Comparison of ENCODE assay signal across 21 cellular contexts in genomic region chr2:85790032-85790431, GRCh38. TPM values are rescaled to one million over a fixed set of nuclear protein-coding genes. Genes with fewer than 3 reads are reported as not detected.
DNase-seq lines count a peak whose midpoint lies in the region; ATAC-seq, FAIRE-seq and TF ChIP-seq lines count a peak whose summit lies in the region.
"Had no signal": no experiment of that assay in that cellular context is flagged by ENCODE, and none has a peak within 500 bp of the region (broad histone marks: within the 10 kb centered on the region; RNA-seq: fewer than 3 reads in every experiment).

No MANE protein-coding gene starts in this region.

- H3K27me3 Mint-ChIP-seq in progenitor cell of endocrine pancreas, result peaks cover 38% of the 10 kb centered on the region

- no peak for FAIRE-seq in kidney (lab: Jason Lieb, UNC)
- FAIRE-seq: A204.1, GM18507 had no signal

- POLR2A ChIA-PET in IMR-90 (lab: Charles Lee; ENCODE audit: unreplicated experiment), result no interaction called here

- H3K9ac ChIP-seq in BLaER1, result no peak overlapping the region
- H3K9ac ChIP-seq in IMR-90 (ENCODE audit: low read depth, low read length), result no peak overlapping the region
- H3K9ac ChIP-seq in kidney (ENCODE audit: low read length in 2 of 2), result no peak overlapping the region
- H3K9ac ChIP-seq: GM23248 had no signal

- H4K20me1 ChIP-seq in BLaER1, result no peaks in the 10 kb centered on the region
- H4K20me1 ChIP-seq in IMR-90 (ENCODE audit: insufficient read depth, low read length), result no peaks in the 10 kb centered on the region

- H2AK5ac ChIP-seq in IMR-90 (ENCODE audit: low read depth, low read length), result peak overlapping the region; percentile 15; the same call in 1 of the 2 replicates

- no peaks in the 10 kb centered on the region for H3K4me1 Mint-ChIP-seq in progenitor cell of endocrine pancreas (ENCODE audit: low read depth)

- CTCF ChIA-PET in IMR-90 (lab: Yijun Ruan, JAX), result interaction anchor here (0.8 kb wide), 1 partner anchor 18 kb away, joined by 3 read pairs; no protein-coding TSS in a partner anchor

- H4K8ac ChIP-seq in IMR-90 (ENCODE audit: low read depth in 2 of 2, low read length in 2 of 2), result no peak overlapping the region

- 0 out of 4 replicates have a peak, but pooled peaks cover 0 to 7% of the 10 kb centered on the region in 2 experiments for H3K79me1 ChIP-seq in IMR-90 (ENCODE audit: low read depth in 1 of 2, low read length in 2 of 2)

- H4K5ac ChIP-seq in IMR-90 (ENCODE audit: low read depth, low read length), result no peak overlapping the region

- H2BK20ac ChIP-seq in IMR-90 (ENCODE audit: low read depth, low read length), result no peak overlapping the region

- no peaks in the 10 kb centered on the region for H3K9me3 Mint-ChIP-seq in progenitor cell of endocrine pancreas (ENCODE audit: low read depth)
- H3K9me3 Mint-ChIP-seq: CD8-positive, alpha-beta T cell had no signal

- H3K4me2 ChIP-seq in BLaER1, result peak overlapping the region; percentile 22; the same call in 1 of the 2 replicates
- H3K4me2 ChIP-seq in IMR-90 (ENCODE audit: low read depth, low read length), result no peak overlapping the region

- no peak overlapping the region for H3K27ac ChIP-seq in BLaER1
- H3K27ac ChIP-seq in IMR-90 (ENCODE audit: insufficient read depth, low read length), result no peak overlapping the region
- no peak overlapping the region for H3K27ac ChIP-seq in kidney (ENCODE audit: low read depth in 2 of 2, low read length in 2 of 2)
- peak overlapping the region; percentile 79 to 93 for H3K27ac ChIP-seq in thoracic aorta
- H3K27ac ChIP-seq: GM23248 had no signal

- H2BK15ac ChIP-seq in IMR-90 (ENCODE audit: low read depth, low read length), result no peak overlapping the region

- no peak for TF ChIP-seq RAD21 in IMR-90 (IDR thresholded peaks at IDR 0.05; ENCODE audit: low read length)

- no peak overlapping the region for H2AK9ac ChIP-seq in IMR-90 (replicated peaks; ENCODE audit: low read depth, low read length, poor library complexity)

- DNase-seq in IMR-90, result no peak
- DNase-seq in kidney, result peak; percentile 30
- no peak for DNase-seq in thoracic aorta (ENCODE audit: low spot score)
- no peak for DNase-seq in progenitor cell of endocrine pancreas (ENCODE audit: low spot score, unreplicated experiment)
- DNase-seq in left colon, result no peak
- DNase-seq: Caco-2; CD8-positive, alpha-beta T cell; GM23248; KG1; MG63; NCI-H1105 treated with DMSO at 0.1 percent for 48 hours; NCI-H2029; NCI-H446 treated with DMSO at 0.1 percent for 48 hours; NCI-H526; NCI-H82; NK-92 treated with Interleukin-12 subunit alpha and Interleukin-12 subunit beta, amount 100 ng/mL, for 24 hours; SHP77 had no signal

- no peak overlapping the region for H3K27ac Mint-ChIP-seq in progenitor cell of endocrine pancreas
- H3K27ac Mint-ChIP-seq: CD8-positive, alpha-beta T cell had no signal

- H3K4ac ChIP-seq in IMR-90 (ENCODE audit: low read depth, low read length), result peak overlapping the region; percentile 5; the same call in 1 of the 2 replicates

- peaks cover 26% of the 10 kb centered on the region for H3K9me1 ChIP-seq in IMR-90 (ENCODE audit: insufficient read depth, low read length)

- H3K23ac ChIP-seq in IMR-90 (ENCODE audit: low read depth, low read length), result no peak overlapping the region

- H3K9me3 ChIP-seq in BLaER1 (no peaks in the 10 kb centered on the region), IMR-90 (ENCODE audit: control insufficient read depth, insufficient read depth, low read length) (no peaks in the 10 kb centered on the region), kidney (ENCODE audit: control insufficient read depth in 1 of 2, low read length in 2 of 2) (no peaks in the 10 kb centered on the region), thoracic aorta (no peaks in the 10 kb centered on the region)
- H3K9me3 ChIP-seq: Caco-2, MG63 had no signal

- in situ Hi-C loops in IMR-90 (cut with MboI; ENCODE audit: low sequenced_read_pairs), result no loop called here

- H3K14ac ChIP-seq in IMR-90 (replicated peaks; ENCODE audit: low read depth, low read length), result no peak overlapping the region

- dilution Hi-C loops in IMR-90 (cut with HindIII; ENCODE audit: low sequenced_read_pairs, unreplicated experiment), result no loop called here

- no peak overlapping the region for H3K56ac ChIP-seq in IMR-90 (ENCODE audit: extremely low read depth, insufficient read depth, low read length)

- H3K36me3 ChIP-seq in BLaER1 (no peaks in the 10 kb centered on the region), IMR-90 (ENCODE audit: control insufficient read depth, insufficient read depth, low read length) (peaks cover 20% of the 10 kb centered on the region), kidney (ENCODE audit: control insufficient read depth in 1 of 2, insufficient read depth in 2 of 2, low read length in 2 of 2) (no peaks in the 10 kb centered on the region), thoracic aorta (peaks cover 23% of the 10 kb centered on the region)

- intact Hi-C loops in IMR-90 (cut with micrococcal nuclease) (no loop called here), kidney (cut with DNase I) (no loop called here), left colon (cut with DNase I, micrococcal nuclease) (no loop called here)

- H3K27me3 ChIP-seq in BLaER1 (no peaks in the 10 kb centered on the region), IMR-90 (ENCODE audit: control insufficient read depth, insufficient read depth, low read length) (no peaks in the 10 kb centered on the region), thoracic aorta (replicated peaks; ENCODE audit: insufficient read depth) (no peaks in the 10 kb centered on the region)
- H3K27me3 ChIP-seq: MG63 had no signal

- H2BK120ac ChIP-seq in IMR-90 (ENCODE audit: low read depth, low read length), result 0 out of 2 replicates have a peak overlapping the region, but pooled peaks have one; percentile 21

- H3K4me1 ChIP-seq in BLaER1 (peaks cover 38% of the 10 kb centered on the region), IMR-90 (ENCODE audit: control insufficient read depth, insufficient read depth, low read length) (peaks cover 33% of the 10 kb centered on the region), kidney (ENCODE audit: control insufficient read depth in 1 of 2, insufficient read depth in 1 of 2, low read depth in 1 of 2, low read length in 2 of 2) (peaks cover 3 to 17% of the 10 kb centered on the region in 2 donors), thoracic aorta (ENCODE audit: control insufficient read depth in 1 of 2, low read depth in 2 of 2) (peaks cover 51 to 95% of the 10 kb centered on the region in 2 donors)
- H3K4me1 ChIP-seq: Caco-2 had no signal

- no peak overlapping the region for H2AFZ ChIP-seq in IMR-90 (replicated peaks; ENCODE audit: low read length, poor library complexity)
- H2AFZ ChIP-seq: GM23248 had no signal

- peak overlapping the region; percentile 28; the same call in 1 of the 2 replicates for H4K91ac ChIP-seq in IMR-90 (ENCODE audit: insufficient read depth, low read depth, low read length)

- ATAC-seq in IMR-90 (ENCODE audit: low read depth) (no peak), thoracic aorta (ENCODE audit: insufficient number of reproducible peaks, low FRiP score, low read depth) (no peak), HG03565 (IDR thresholded peaks at IDR 0.05; ENCODE audit: unreplicated experiment) (no peak), left colon (no peak)
- ATAC-seq: CD8-positive, alpha-beta T cell had no signal

- no peak for TF ChIP-seq POLR2A in IMR-90 (IDR thresholded peaks at IDR 0.05; ENCODE audit: low read depth, low read length)

- H3K4me3 ChIP-seq in BLaER1 (no peak overlapping the region), IMR-90 (ENCODE audit: insufficient read depth, low read depth, low read length) (no peak overlapping the region), kidney (ENCODE audit: low read length in 2 of 2) (no peak overlapping the region), thoracic aorta (no peak overlapping the region)
- H3K4me3 ChIP-seq: GM23248, MG63 had no signal

- 100% methylated on average over 2 of the region's 4 CpGs; no CpG with 5 or more reads in 1 of the 2 experiments for WGBS in IMR-90 (ENCODE audit: extremely low coverage in 2 of 2, insufficient read length in 1 of 2), 2 experiments

- H3K4me3 Mint-ChIP-seq in progenitor cell of endocrine pancreas (ENCODE audit: low read depth), result no peak overlapping the region
- H3K4me3 Mint-ChIP-seq: CD8-positive, alpha-beta T cell had no signal

- no peak overlapping the region for H3K18ac ChIP-seq in IMR-90 (ENCODE audit: low read depth, low read length)

- no TSS peak for BruUV-seq in IMR-90 (replicated peaks; lab: Mats Ljungman, UMichigan)

- no peak overlapping the region for H2BK5ac ChIP-seq in IMR-90 (ENCODE audit: low read depth, low read length, poor library complexity, severe bottlenecking)

- TF ChIP-seq CTCF in IMR-90 (conservative IDR thresholded peaks at IDR 0.05; ENCODE audit: low read depth, low read length), result no peak
- TF ChIP-seq CTCF in kidney (IDR thresholded peaks at IDR 0.05; ENCODE audit: borderline replicate concordance, extremely low read depth, insufficient read depth), result no peak
- TF ChIP-seq CTCF in thoracic aorta (IDR thresholded peaks at IDR 0.05), result no peak
- TF ChIP-seq CTCF in progenitor cell of endocrine pancreas (IDR thresholded peaks at IDR 0.05; ENCODE audit: unreplicated experiment), result no peak

- H3K36me3 Mint-ChIP-seq in progenitor cell of endocrine pancreas (ENCODE audit: insufficient read depth), result no peaks in the 10 kb centered on the region
- H3K36me3 Mint-ChIP-seq: CD8-positive, alpha-beta T cell had no signal

TF ChIP-seq in IMR-90, 13 proteins besides CTCF, POLR2A, EP300 and RAD21 (continues in another document):
- TF ChIP-seq BHLHE40 (IDR thresholded peaks at IDR 0.05; ENCODE audit: low read depth, low read length), result no peak
- TF ChIP-seq MXI1 (IDR thresholded peaks at IDR 0.05; ENCODE audit: borderline replicate concordance, low read depth, low read length), result no peak
- no peak for TF ChIP-seq CHD1 (IDR thresholded peaks at IDR 0.05; ENCODE audit: low read depth, low read length)
- TF ChIP-seq MAZ (IDR thresholded peaks at IDR 0.05; ENCODE audit: borderline replicate concordance, low read depth, low read length), result no peak
- TF ChIP-seq MAFK (IDR thresholded peaks at IDR 0.05; ENCODE audit: low read depth, low read length), result no peak

RNA-seq across cellular contexts. Expression of gene ATOH8, which starts 36.2 kb away (rescaled TPM):
- total RNA-seq in IMR-90 (2012; rRNA removed) (7.8 and 7.9 TPM in 2 replicates), kidney (11.2 TPM), thoracic aorta (100 to 1,000 TPM in 1 of 2 donors, 10 to 100 TPM in 1; 78.4 to 207 TPM), progenitor cell of endocrine pancreas (1.3 and 1.7 TPM in 2 replicates), left colon (1 to 10 TPM; 3.4 to 4.6 TPM)
- polyA plus RNA-seq in IMR-90 (2012; rRNA removed) (9.0 and 11.2 TPM in 2 replicates), kidney (ENCODE audit: insufficient read depth, low read depth, low replicate concordance) (18.6 TPM)
- 6.2 and 7.6 TPM in 2 replicates for polyA plus RNA-seq in IMR-90 (2012; cell fraction: cytosol; rRNA removed)
- 5.0 and 13.0 TPM in 2 replicates for polyA plus RNA-seq in IMR-90 (2012; cell fraction: nucleus; rRNA removed; ENCODE audit: low replicate concordance)
- total RNA-seq: Caco-2 had no signal

Comparison
In these comparisons a context has a peak if more than half of its experiments do, and no peak if none do; other contexts are left out.
1. H3K27ac ChIP-seq: peak in thoracic aorta (2 of 2); none in BLaER1 (single experiment), IMR-90 (single experiment) and kidney (0 of 2).